Comparison of ENCODE assay signal across 1 cellular context in the genomic region with DNA sequence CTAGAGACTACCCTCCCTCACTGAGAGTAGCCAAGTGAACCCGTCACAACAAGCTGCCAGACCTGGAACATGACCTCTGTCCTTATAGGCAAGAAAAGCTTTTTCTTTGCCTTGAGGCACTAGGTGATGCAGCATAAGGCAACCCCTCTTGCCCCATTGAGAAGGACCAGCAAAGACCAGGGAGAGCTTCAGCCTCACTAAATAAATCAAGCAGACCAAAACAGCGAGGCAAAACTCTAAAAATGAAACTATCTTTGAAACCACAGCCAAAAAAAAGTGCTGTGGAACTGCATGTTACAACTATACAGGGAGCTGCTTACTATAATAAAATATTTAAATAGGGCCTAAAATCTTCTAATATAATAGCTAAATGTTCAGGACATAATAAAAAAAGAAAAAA.
TF ChIP-seq lines count a peak whose summit lies in the region.

No MANE protein-coding gene starts in this region.

TF ChIP-seq in IMR-90, 13 proteins besides CTCF, POLR2A, EP300 and RAD21 (continued from another document):
- TF ChIP-seq, protein P1, sequence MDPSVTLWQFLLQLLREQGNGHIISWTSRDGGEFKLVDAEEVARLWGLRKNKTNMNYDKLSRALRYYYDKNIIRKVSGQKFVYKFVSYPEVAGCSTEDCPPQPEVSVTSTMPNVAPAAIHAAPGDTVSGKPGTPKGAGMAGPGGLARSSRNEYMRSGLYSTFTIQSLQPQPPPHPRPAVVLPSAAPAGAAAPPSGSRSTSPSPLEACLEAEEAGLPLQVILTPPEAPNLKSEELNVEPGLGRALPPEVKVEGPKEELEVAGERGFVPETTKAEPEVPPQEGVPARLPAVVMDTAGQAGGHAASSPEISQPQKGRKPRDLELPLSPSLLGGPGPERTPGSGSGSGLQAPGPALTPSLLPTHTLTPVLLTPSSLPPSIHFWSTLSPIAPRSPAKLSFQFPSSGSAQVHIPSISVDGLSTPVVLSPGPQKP (IDR thresholded peaks at IDR 0.05; ENCODE audit: borderline replicate concordance, low read depth, low read length) = no peak
- TF ChIP-seq MAZ (IDR thresholded peaks at IDR 0.05; ENCODE audit: borderline replicate concordance, low read depth, low read length) (no peak), NFE2L2 (IDR thresholded peaks at IDR 0.05; ENCODE audit: low read depth, low read length) (no peak), RFX5 (IDR thresholded peaks at IDR 0.05; ENCODE audit: low read depth, low read length) (no peak), USF2 (IDR thresholded peaks at IDR 0.05; ENCODE audit: low read depth, low read length) (no peak), MAFK (IDR thresholded peaks at IDR 0.05; ENCODE audit: low read depth, low read length) (no peak), CHD1 (IDR thresholded peaks at IDR 0.05; ENCODE audit: low read depth, low read length) (no peak), MXI1 (IDR thresholded peaks at IDR 0.05; ENCODE audit: borderline replicate concordance, low read depth, low read length) (no peak), SMC3 (IDR thresholded peaks at IDR 0.05; ENCODE audit: low read depth, low read length) (no peak), CEBPB (IDR thresholded peaks at IDR 0.05; ENCODE audit: low read depth, low read length) (no peak), BHLHE40 (IDR thresholded peaks at IDR 0.05; ENCODE audit: low read depth, low read length) (no peak), RCOR1 (IDR thresholded peaks at IDR 0.05; ENCODE audit: insufficient replicate concordance, low read length) (no peak)
